ENCODE assay signal across 8 cellular contexts in genomic region chr5:179618923-179619554, GRCh38. TPM values are rescaled to one million over a fixed set of nuclear protein-coding genes. Genes with fewer than 3 reads are reported as not detected.
DNase-seq lines count a peak whose midpoint lies in the region; ATAC-seq, FAIRE-seq and TF ChIP-seq lines count a peak whose summit lies in the region.

No MANE protein-coding gene starts in this region.

- peaks cover 92% of the 10 kb centered on the region for H3K79me2 ChIP-seq in mammary epithelial cell (ENCODE audit: insufficient read depth, low read length)

- CTCF ChIA-PET in AG04450 (lab: Charles Lee): no interaction called here
- CTCF ChIA-PET in mammary epithelial cell (lab: Charles Lee; ENCODE audit: low non-redundant PET): no interaction called here

- no peaks in the 10 kb centered on the region for H3K27me3 ChIP-seq in AG04450 (ENCODE audit: control insufficient read depth, insufficient read depth, low read length)
- no peaks in the 10 kb centered on the region for H3K27me3 ChIP-seq in mammary epithelial cell (ENCODE audit: insufficient read depth, low read length)

- in situ Hi-C loops in mammary epithelial cell (cut with MboI; ENCODE audit: low sequenced_read_pairs in 2 of 2): no loop called here

- H3K4me3 ChIP-seq in AG04450 (ENCODE audit: low read depth, low read length): peak overlapping the region; percentile 100
- H3K4me3 ChIP-seq in mammary epithelial cell (replicated peaks in 1 of 3; ENCODE audit: insufficient read depth in 1 of 3, low read depth in 2 of 3, low read length in 3 of 3): peak overlapping the region in 2 of 3 experiments; percentile 75 to 89

- H3K27ac Mint-ChIP-seq in HFFc6 (peak overlapping the region; percentile 84), mesothelial cell of epicardium (peak overlapping the region; percentile 91)

- peaks cover 72% of the 10 kb centered on the region for H3K4me1 Mint-ChIP-seq in HFFc6 (ENCODE audit: low read depth)
- H3K4me1 Mint-ChIP-seq in mesothelial cell of epicardium: peaks cover 50% of the 10 kb centered on the region

- no peak for TF ChIP-seq CTCF in AG04450 (IDR thresholded peaks at IDR 0.05; ENCODE audit: low read depth, low read length)
- no peak for TF ChIP-seq CTCF in HFFc6 (IDR thresholded peaks at IDR 0.05)
- TF ChIP-seq CTCF in mammary epithelial cell (conservative IDR thresholded peaks at IDR 0.05 in 1 of 2, IDR thresholded peaks at IDR 0.05 in 1 of 2; ENCODE audit: extremely low read depth in 1 of 2, insufficient read depth in 1 of 2, low read depth in 1 of 2, low read length in 2 of 2): no peak
- TF ChIP-seq CTCF in mesothelial cell of epicardium (IDR thresholded peaks at IDR 0.05; ENCODE audit: unreplicated experiment): no peak

- H3K27me3 Mint-ChIP-seq in HFFc6 (ENCODE audit: insufficient read depth): peaks cover 20% of the 10 kb centered on the region
- no peaks in the 10 kb centered on the region for H3K27me3 Mint-ChIP-seq in mesothelial cell of epicardium (ENCODE audit: low read depth)

- peaks cover 69% of the 10 kb centered on the region for H3K36me3 ChIP-seq in mammary epithelial cell (ENCODE audit: insufficient read depth, low read length)

- H3K9me3 Mint-ChIP-seq in HFFc6 (peaks cover 3% of the 10 kb centered on the region; the same call in 1 of the 2 replicates), mesothelial cell of epicardium (no peaks in the 10 kb centered on the region)

- H3K4me3 Mint-ChIP-seq in HFFc6: peak overlapping the region; percentile 98
- peak overlapping the region; percentile 68 for H3K4me3 Mint-ChIP-seq in mesothelial cell of epicardium

- intact Hi-C loops in mammary epithelial cell (cut with micrococcal nuclease): no loop called here

- WGBS in mammary epithelial cell (ENCODE audit: low coverage, missing lambda C conversion rate): 31% methylated on average over 6 of the region's 6 CpGs

- H3K4me2 ChIP-seq in mammary epithelial cell (ENCODE audit: insufficient read depth, low read depth, low read length): peak overlapping the region; percentile 88

- BruUV-seq in mammary epithelial cell (replicated peaks; lab: Mats Ljungman, UMichigan): no TSS peak

- peaks cover 84% of the 10 kb centered on the region for H3K36me3 Mint-ChIP-seq in HFFc6 (ENCODE audit: low read depth)
- peaks cover 64% of the 10 kb centered on the region for H3K36me3 Mint-ChIP-seq in mesothelial cell of epicardium

- H4K20me1 ChIP-seq in mammary epithelial cell (ENCODE audit: insufficient read depth, low read length): peaks cover 49% of the 10 kb centered on the region

- DNase-seq in AG04450 (ENCODE audit: low read depth, low spot score) (no peak), HFFc6 (no peak), mammary epithelial cell (no peak), mesothelial cell of epicardium (ENCODE audit: low spot score in 2 of 2, unreplicated experiment in 2 of 2) (no peak), GM12891 (ENCODE audit: insufficient read length, low spot score) (no peak), T-helper 9 cell (no peak)

- POLR2A ChIA-PET in AG04450 (lab: Yijun Ruan, JAX): interaction anchor here (1.5 to 2.3 kb wide), 2 partner anchors 8 to 13 kb away, joined by 3 to 10 read pairs; no protein-coding TSS in a partner anchor

- no peak overlapping the region for H3K27ac ChIP-seq in AG04450 (ENCODE audit: low read depth, low read length)
- no peak overlapping the region for H3K27ac ChIP-seq in mammary epithelial cell (ENCODE audit: insufficient read depth, low read depth, low read length)

- ATAC-seq in GM21825 (IDR thresholded peaks at IDR 0.05; ENCODE audit: unreplicated experiment) (no peak), GM21447 (IDR thresholded peaks at IDR 0.05; ENCODE audit: unreplicated experiment) (no peak)

- dilution Hi-C loops in mammary epithelial cell (cut with HindIII; ENCODE audit: low sequenced_read_pairs): no loop called here

- no peak for FAIRE-seq in GM12891 (lab: Jason Lieb, UNC)

- no peak overlapping the region for H2AFZ ChIP-seq in mammary epithelial cell (ENCODE audit: low read depth, low read length)

- H3K4me1 ChIP-seq in mammary epithelial cell (ENCODE audit: insufficient read depth, low read length): peaks cover 24% of the 10 kb centered on the region

- TF ChIP-seq POLR2A in GM12891 (IDR thresholded peaks at IDR 0.05; ENCODE audit: low read depth, low read length): no peak

- peaks cover 3% of the 10 kb centered on the region; the same call in 1 of the 2 replicates for H3K9me3 ChIP-seq in AG04450 (ENCODE audit: control insufficient read depth, insufficient read depth, low read length)
- H3K9me3 ChIP-seq in mammary epithelial cell (replicated peaks; ENCODE audit: insufficient read depth, low read length): no peaks in the 10 kb centered on the region

- H3K9ac ChIP-seq in mammary epithelial cell (ENCODE audit: insufficient read depth, low read length): peak overlapping the region; percentile 39

TF ChIP-seq in GM12891, 5 proteins besides CTCF, POLR2A, EP300 and RAD21:
- no peak for TF ChIP-seq POLR2AphosphoS5 (IDR thresholded peaks at IDR 0.05; ENCODE audit: low read depth, low read length)
- no peak for TF ChIP-seq SPI1 (IDR thresholded peaks at IDR 0.05; ENCODE audit: low read depth, low read length)
- TF ChIP-seq PAX5 (IDR thresholded peaks at IDR 0.05; ENCODE audit: insufficient read depth, low read length, severe bottlenecking): no peak
- no peak for TF ChIP-seq POU2F2 (IDR thresholded peaks at IDR 0.05; ENCODE audit: low read depth, low read length)
- TF ChIP-seq TAF1 (IDR thresholded peaks at IDR 0.05; ENCODE audit: low read depth, low read length): no peak

RNA-seq across cellular contexts. Expression of gene HNRNPH1, which starts 4.4 kb away (rescaled TPM):
- 341 and 383 TPM in 2 replicates for polyA plus RNA-seq in AG04450 (2011; rRNA removed)
- polyA minus RNA-seq in AG04450 (2011; rRNA and poly(A)+ RNA removed): 664 and 722 TPM in 2 replicates
- 100 to 1,000 TPM; 286 to 401 (median 358) TPM for total RNA-seq in HFFc6 (2021; fragmentation: NEBNext Ultra II Directional; extraction: Animal tissue kit (Norgen Biotek cat#: 25700))
- total RNA-seq in mammary epithelial cell: 100 to 1,000 TPM; 276 to 481 TPM
- polyA plus RNA-seq in mammary epithelial cell: 130 TPM
- 289 TPM for polyA minus RNA-seq in mammary epithelial cell
- total RNA-seq in mesothelial cell of epicardium: 1,105 to 1,117 TPM (median 1,115 TPM) in 3 replicates
- polyA plus RNA-seq in GM12891 (2012; ENCODE audit: low read depth, missing spikeins): 386 TPM
